ENCODE assay signal across 8 cellular contexts in the genomic region with DNA sequence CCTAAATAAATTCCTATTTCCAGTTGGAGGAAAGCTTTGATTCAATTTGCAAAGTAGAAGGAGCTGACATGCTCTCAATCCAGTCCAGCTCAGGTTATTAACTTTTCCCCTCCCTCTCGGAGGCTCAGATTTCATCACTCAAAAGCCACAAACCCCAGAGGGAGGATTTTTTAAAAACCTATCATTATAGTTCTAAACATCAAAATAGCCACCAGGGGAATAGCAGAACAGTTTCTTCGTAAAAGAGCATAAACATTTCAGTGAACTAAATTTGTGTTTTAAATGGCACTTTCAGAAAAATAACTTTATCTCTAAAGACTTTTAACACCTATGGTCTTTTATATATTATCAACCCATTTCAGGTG. TPM values are rescaled to one million over a fixed set of nuclear protein-coding genes. Genes with fewer than 3 reads are reported as not detected.
DNase-seq lines count a peak whose midpoint lies in the region; ATAC-seq and TF ChIP-seq lines count a peak whose summit lies in the region.

No MANE protein-coding gene starts in this region.

- peak overlapping the region in 8 of 59 donors; percentile 0 to 53 (median 30) for H3K27ac ChIP-seq in dorsolateral prefrontal cortex

- H3K27me3 ChIP-seq in dorsolateral prefrontal cortex, result no peaks in the 10 kb centered on the region

- intact Hi-C loops in dorsolateral prefrontal cortex (cut with DNase I), result no loop called here

- H3K4me3 ChIP-seq in dorsolateral prefrontal cortex, result peak overlapping the region in 55 of 59 donors; percentile 0 to 66 (median 42)

- DNase-seq in DMS53 (lab: John Stamatoyannopoulos, UW), result peak; percentile 51
- no peak for DNase-seq in DMS53 treated with DMSO at 0.1 percent for 48 hours (lab: John Stamatoyannopoulos, UW; ENCODE audit: unreplicated experiment)
- DNase-seq in NCI-H526 treated with DMSO at 0.1 percent for 48 hours (lab: John Stamatoyannopoulos, UW), result peak; percentile 6
- DNase-seq in dorsolateral prefrontal cortex, result no peak
- DNase-seq in renal cortical epithelial cell (ENCODE audit: low read depth), result peak; percentile 86
- DNase-seq in NCI-H345 (lab: John Stamatoyannopoulos, UW), result no peak
- no peak for DNase-seq in GM19240 (ENCODE audit: insufficient read length, low spot score)

- no peak for ATAC-seq in HG03045 (IDR thresholded peaks at IDR 0.05; ENCODE audit: unreplicated experiment)

- TF ChIP-seq CTCF in dorsolateral prefrontal cortex (IDR thresholded peaks at IDR 0.05 in 54 of 56, conservative IDR thresholded peaks at IDR 0.05 in 2 of 56; ENCODE audit: low read depth in 1 of 56, partially characterized antibody in 56 of 56), result peak in 1 of 56 donors; percentile 6

RNA-seq across cellular contexts. Expression of a gene that starts 8.8 kb away (rescaled TPM):
- total RNA-seq in dorsolateral prefrontal cortex, result 10 to 100 TPM in 10 of 120 experiments, 1 to 10 TPM in 110; 4.0 to 11.5 (median 7.6) TPM
- 0.87 and 3.5 TPM in 2 replicates for total RNA-seq in renal cortical epithelial cell

Comparison
In these comparisons a context has a peak if more than half of its experiments do, and no peak if none do; other contexts are left out.
1. DNase-seq: peak in DMS53 (single experiment), NCI-H526 treated with DMSO at 0.1 percent for 48 hours (single experiment) and renal cortical epithelial cell (single experiment); none in DMS53 treated with DMSO at 0.1 percent for 48 hours (single experiment), dorsolateral prefrontal cortex (0 of 10), NCI-H345 (single experiment) and GM19240 (single experiment).